In the genomic region with DNA sequence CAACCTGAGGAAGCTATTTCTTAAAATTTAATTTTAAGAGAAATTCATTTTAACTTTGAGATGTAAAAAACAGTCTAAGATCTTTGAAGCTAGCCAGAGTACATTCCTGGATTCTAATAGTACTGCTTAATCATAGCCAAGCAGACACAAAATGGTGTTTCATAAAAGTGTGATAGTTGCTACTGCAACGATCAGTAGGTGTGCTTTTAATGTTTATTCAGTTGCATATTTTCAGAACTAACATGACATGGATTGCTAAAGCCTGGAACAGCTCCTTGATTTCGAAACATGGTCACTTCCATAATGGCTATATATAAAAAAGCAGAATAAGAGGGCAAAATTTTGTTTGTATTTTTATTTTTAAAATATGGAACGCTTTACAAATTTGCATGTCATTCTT, we compare ENCODE assay signal across 14 cellular contexts. TPM values are rescaled to one million over a fixed set of nuclear protein-coding genes. Genes with fewer than 3 reads are reported as not detected.
DNase-seq lines count a peak whose midpoint lies in the region; ATAC-seq, FAIRE-seq and TF ChIP-seq lines count a peak whose summit lies in the region.
"Had no signal": no experiment of that assay in that cellular context is flagged by ENCODE, and none has a peak within 500 bp of the region (broad histone marks: within the 10 kb centered on the region; RNA-seq: fewer than 3 reads in every experiment).

No MANE protein-coding gene starts in this region.

- ATAC-seq in gastroesophageal sphincter (peak; percentile 69), GM18868 (IDR thresholded peaks at IDR 0.05; ENCODE audit: unreplicated experiment) (no peak)
- no peak for ATAC-seq in stimulated activated effector memory CD8-positive, alpha-beta T cell treated with anti-CD3 and anti-CD28 coated beads, Interleukin-12 subunit alpha, Interleukin-12 subunit beta, amount 100 ng/mL, for 72 hours

- H3K4me3 Mint-ChIP-seq in activated naive CD8-positive, alpha-beta T cell treated with anti-CD3 and anti-CD28 coated beads for 36 hours, result peak overlapping the region; percentile 12
- peak overlapping the region; percentile 47 for H3K4me3 Mint-ChIP-seq in stimulated activated effector memory CD8-positive, alpha-beta T cell treated with anti-CD3 and anti-CD28 coated beads, Interleukin-12 subunit alpha, Interleukin-12 subunit beta, amount 100 ng/mL, for 72 hours

- H3K27ac Mint-ChIP-seq in activated naive CD8-positive, alpha-beta T cell treated with anti-CD3 and anti-CD28 coated beads for 36 hours, result peak overlapping the region; percentile 78
- H3K27ac Mint-ChIP-seq in stimulated activated effector memory CD8-positive, alpha-beta T cell treated with anti-CD3 and anti-CD28 coated beads, Interleukin-12 subunit alpha, Interleukin-12 subunit beta, amount 100 ng/mL, for 72 hours, result peak overlapping the region; percentile 60
- H3K27ac Mint-ChIP-seq: progenitor cell of endocrine pancreas had no signal

- H3K27me3 Mint-ChIP-seq in activated naive CD8-positive, alpha-beta T cell treated with anti-CD3 and anti-CD28 coated beads for 36 hours, result no peaks in the 10 kb centered on the region
- H3K27me3 Mint-ChIP-seq: progenitor cell of endocrine pancreas had no signal

- H3K27me3 ChIP-seq in gastroesophageal sphincter, result no peaks in the 10 kb centered on the region
- no peaks in the 10 kb centered on the region for H3K27me3 ChIP-seq in ascending aorta

- peaks cover 41% of the 10 kb centered on the region for H3K4me1 Mint-ChIP-seq in activated naive CD8-positive, alpha-beta T cell treated with anti-CD3 and anti-CD28 coated beads for 36 hours
- peaks cover 60% of the 10 kb centered on the region for H3K4me1 Mint-ChIP-seq in stimulated activated effector memory CD8-positive, alpha-beta T cell treated with anti-CD3 and anti-CD28 coated beads, Interleukin-12 subunit alpha, Interleukin-12 subunit beta, amount 100 ng/mL, for 72 hours

- FAIRE-seq in HTR-8/SVneo (lab: Jason Lieb, UNC), result no peak

- POLR2A ChIA-PET in HEK293 (lab: Yijun Ruan, JAX), result interaction anchor here (0.7 kb wide), 1 partner anchor 35 kb away, joined by 3 read pairs; the partner anchor contains the start of gene SESN1

- no peaks in the 10 kb centered on the region for H3K36me3 Mint-ChIP-seq in activated naive CD8-positive, alpha-beta T cell treated with anti-CD3 and anti-CD28 coated beads for 36 hours
- peaks cover 4% of the 10 kb centered on the region for H3K36me3 Mint-ChIP-seq in stimulated activated effector memory CD8-positive, alpha-beta T cell treated with anti-CD3 and anti-CD28 coated beads, Interleukin-12 subunit alpha, Interleukin-12 subunit beta, amount 100 ng/mL, for 72 hours

- H3K36me3 ChIP-seq in HEK293 (ENCODE audit: control insufficient read depth in 2 of 2, insufficient read depth in 1 of 2, low read length in 2 of 2) (no peaks in the 10 kb centered on the region), gastroesophageal sphincter (no peaks in the 10 kb centered on the region), ascending aorta (no peaks in the 10 kb centered on the region)

- H3K4me3 ChIP-seq in HEK293 (ENCODE audit: low read depth, low read length) (no peak overlapping the region), gastroesophageal sphincter (peak overlapping the region in 1 of 2 donors; percentile 10), ascending aorta (no peak overlapping the region)
- H3K4me3 ChIP-seq: SK-N-MC had no signal

- TF ChIP-seq POLR2A in gastroesophageal sphincter (IDR thresholded peaks at IDR 0.05), result no peak

- TF ChIP-seq CTCF in HEK293 (tag by site-specific recombination; IDR thresholded peaks at IDR 0.05) (no peak), gastroesophageal sphincter (IDR thresholded peaks at IDR 0.05) (no peak), ascending aorta (IDR thresholded peaks at IDR 0.05) (no peak)

- no peaks in the 10 kb centered on the region for H3K9me3 ChIP-seq in HEK293 (ENCODE audit: control insufficient read depth, insufficient read depth, low read depth, low read length)
- no peaks in the 10 kb centered on the region for H3K9me3 ChIP-seq in gastroesophageal sphincter
- no peaks in the 10 kb centered on the region for H3K9me3 ChIP-seq in ascending aorta

- CTCF ChIA-PET in HEK293 (lab: Yijun Ruan, JAX), result no interaction called here

- no peak for TF ChIP-seq EP300 in gastroesophageal sphincter (IDR thresholded peaks at IDR 0.05)

- H3K4me1 ChIP-seq in HEK293 (ENCODE audit: control insufficient read depth, insufficient read depth, low read length) (no peaks in the 10 kb centered on the region), gastroesophageal sphincter (peaks cover 19 to 97% (median 34%) of the 10 kb centered on the region in 3 donors), ascending aorta (peaks cover 2 to 26% of the 10 kb centered on the region in 2 donors)

- no peak overlapping the region for H3K27ac ChIP-seq in HEK293 (ENCODE audit: extremely low read depth, low read depth, low read length)
- peak overlapping the region; percentile 5 to 65 (median 51) for H3K27ac ChIP-seq in gastroesophageal sphincter
- no peak overlapping the region for H3K27ac ChIP-seq in ascending aorta
- H3K27ac ChIP-seq: SK-N-MC had no signal

- H3K9me3 Mint-ChIP-seq in activated naive CD8-positive, alpha-beta T cell treated with anti-CD3 and anti-CD28 coated beads for 36 hours, result no peaks in the 10 kb centered on the region
- H3K9me3 Mint-ChIP-seq in stimulated activated effector memory CD8-positive, alpha-beta T cell treated with anti-CD3 and anti-CD28 coated beads, Interleukin-12 subunit alpha, Interleukin-12 subunit beta, amount 100 ng/mL, for 72 hours, result no peaks in the 10 kb centered on the region

- intact Hi-C loops in ascending aorta (cut with DNase I), result loop anchor here (5.0 kb wide), 1 partner anchor 52 kb away; no protein-coding TSS in a partner anchor

- no peak for DNase-seq in activated naive CD8-positive, alpha-beta T cell treated with anti-CD3 and anti-CD28 coated beads for 36 hours
- DNase-seq in stimulated activated effector memory CD8-positive, alpha-beta T cell treated with anti-CD3 and anti-CD28 coated beads, Interleukin-12 subunit alpha, Interleukin-12 subunit beta, amount 100 ng/mL, for 72 hours (ENCODE audit: low spot score in 2 of 2), result no peak
- DNase-seq in ascending aorta (ENCODE audit: low spot score in 2 of 2) (no peak), NCI-H748 treated with DMSO at 0.1 percent for 48 hours (lab: John Stamatoyannopoulos, UW) (no peak), HTR-8/SVneo (ENCODE audit: insufficient read length, low spot score) (no peak)
- DNase-seq: activated CD4-positive, alpha-beta T cell treated with anti-CD3 and anti-CD28 coated beads, Interleukin-2, amount 50 U/mL, for 4 hours; GOT3; left cardiac atrium; NCI-H446 treated with DMSO at 0.1 percent for 48 hours had no signal

- 39 to 40% methylated on average over 3 of the region's 3 CpGs for WGBS in gastroesophageal sphincter (ENCODE audit: low coverage in 1 of 2), 2 donors

TF ChIP-seq in HEK293, 187 proteins besides CTCF, POLR2A, EP300 and RAD21:
- TF ChIP-seq, protein P1, sequence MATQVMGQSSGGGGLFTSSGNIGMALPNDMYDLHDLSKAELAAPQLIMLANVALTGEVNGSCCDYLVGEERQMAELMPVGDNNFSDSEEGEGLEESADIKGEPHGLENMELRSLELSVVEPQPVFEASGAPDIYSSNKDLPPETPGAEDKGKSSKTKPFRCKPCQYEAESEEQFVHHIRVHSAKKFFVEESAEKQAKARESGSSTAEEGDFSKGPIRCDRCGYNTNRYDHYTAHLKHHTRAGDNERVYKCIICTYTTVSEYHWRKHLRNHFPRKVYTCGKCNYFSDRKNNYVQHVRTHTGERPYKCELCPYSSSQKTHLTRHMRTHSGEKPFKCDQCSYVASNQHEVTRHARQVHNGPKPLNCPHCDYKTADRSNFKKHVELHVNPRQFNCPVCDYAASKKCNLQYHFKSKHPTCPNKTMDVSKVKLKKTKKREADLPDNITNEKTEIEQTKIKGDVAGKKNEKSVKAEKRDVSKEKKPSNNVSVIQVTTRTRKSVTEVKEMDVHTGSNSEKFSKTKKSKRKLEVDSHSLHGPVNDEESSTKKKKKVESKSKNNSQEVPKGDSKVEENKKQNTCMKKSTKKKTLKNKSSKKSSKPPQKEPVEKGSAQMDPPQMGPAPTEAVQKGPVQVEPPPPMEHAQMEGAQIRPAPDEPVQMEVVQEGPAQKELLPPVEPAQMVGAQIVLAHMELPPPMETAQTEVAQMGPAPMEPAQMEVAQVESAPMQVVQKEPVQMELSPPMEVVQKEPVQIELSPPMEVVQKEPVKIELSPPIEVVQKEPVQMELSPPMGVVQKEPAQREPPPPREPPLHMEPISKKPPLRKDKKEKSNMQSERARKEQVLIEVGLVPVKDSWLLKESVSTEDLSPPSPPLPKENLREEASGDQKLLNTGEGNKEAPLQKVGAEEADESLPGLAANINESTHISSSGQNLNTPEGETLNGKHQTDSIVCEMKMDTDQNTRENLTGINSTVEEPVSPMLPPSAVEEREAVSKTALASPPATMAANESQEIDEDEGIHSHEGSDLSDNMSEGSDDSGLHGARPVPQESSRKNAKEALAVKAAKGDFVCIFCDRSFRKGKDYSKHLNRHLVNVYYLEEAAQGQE (tag by site-specific recombination; IDR thresholded peaks at IDR 0.05), result 0 out of 2 replicates have a peak, but pooled peaks have one; percentile 30
- TF ChIP-seq ZNF248 (tag by site-specific recombination; IDR thresholded peaks at IDR 0.05), result no peak

RNA-seq across cellular contexts. Expression of gene SESN1, which starts 35.5 kb away (rescaled TPM):
- 1 to 10 TPM; 8.7 to 8.9 TPM for total RNA-seq in activated naive CD8-positive, alpha-beta T cell treated with anti-CD3 and anti-CD28 coated beads for 36 hours
- total RNA-seq in gastroesophageal sphincter (10 to 100 TPM; 50.8 to 80.5 (median 78.0) TPM), ascending aorta (49.0 TPM)

RNA-seq across cellular contexts. Expression of gene CEP57L1, which starts 36.2 kb away (rescaled TPM):
- total RNA-seq in activated naive CD8-positive, alpha-beta T cell treated with anti-CD3 and anti-CD28 coated beads for 36 hours, result 10 to 100 TPM; 22.4 to 25.1 TPM
- total RNA-seq in gastroesophageal sphincter, result 10 to 100 TPM; 11.0 to 30.0 (median 16.3) TPM
- total RNA-seq in ascending aorta, result 1.1 TPM

Comparison
In these comparisons a context has a peak if more than half of its experiments do, and no peak if none do; other contexts are left out.
1. H3K27ac ChIP-seq: peak in gastroesophageal sphincter (4 of 4); none in HEK293 (single experiment) and ascending aorta (0 of 2).